8 cellular contexts compared by ENCODE assay signal in genomic region chr11:11155962-11156815, GRCh38.
DNase-seq lines count a peak whose midpoint lies in the region; ATAC-seq and TF ChIP-seq lines count a peak whose summit lies in the region.

No MANE protein-coding gene starts in this region.

- H3K79me2 ChIP-seq in OCI-LY7 (ENCODE audit: insufficient read depth, low read depth, low read length) = no peaks in the 10 kb centered on the region
- H3K79me2 ChIP-seq in mesendoderm (ENCODE audit: control insufficient read depth, insufficient read depth, low read length) = no peaks in the 10 kb centered on the region

- no peaks in the 10 kb centered on the region for H3K79me1 ChIP-seq in mesendoderm (ENCODE audit: low read length)

- H3K4me2 ChIP-seq in OCI-LY7 (ENCODE audit: low read length) = no peak overlapping the region
- no peak overlapping the region for H3K4me2 ChIP-seq in mesendoderm (ENCODE audit: low read length)

- no peaks in the 10 kb centered on the region for H4K20me1 ChIP-seq in OCI-LY7 (ENCODE audit: insufficient read depth, low read length)

- WGBS in mesendoderm (ENCODE audit: extremely low coverage, insufficient coverage, low lambda C conversion rate) = no CpG with 5 or more reads among the region's 33 CpGs

- H3K4ac ChIP-seq in mesendoderm (ENCODE audit: low read depth, low read length) = no peak overlapping the region

- no peak overlapping the region for H2AK5ac ChIP-seq in mesendoderm (ENCODE audit: low read length)

- H3K9me2 ChIP-seq in OCI-LY7 (ENCODE audit: insufficient read depth, low read length) = no peaks in the 10 kb centered on the region

- ATAC-seq in HG03175 (IDR thresholded peaks at IDR 0.05; ENCODE audit: unreplicated experiment) = no peak

- no peak overlapping the region for H2BK120ac ChIP-seq in mesendoderm (ENCODE audit: low read depth, low read length)

- no peak overlapping the region for H4K8ac ChIP-seq in mesendoderm (ENCODE audit: low read depth, low read length)

- intact Hi-C loops in OCI-LY7 (cut with micrococcal nuclease; ENCODE audit: unreplicated experiment) = loop anchor here (2.0 to 5.0 kb wide), 2 partner anchors 109 to 119 kb away; no protein-coding TSS in a partner anchor

- H3K27ac ChIP-seq in OCI-LY7 (ENCODE audit: low read depth, low read length, poor library complexity, severe bottlenecking) (no peak overlapping the region), mesendoderm (ENCODE audit: low read depth, low read length) (no peak overlapping the region)

- no peak overlapping the region for H2BK15ac ChIP-seq in mesendoderm (replicated peaks; ENCODE audit: low read depth)

- no peaks in the 10 kb centered on the region for H3K36me3 ChIP-seq in OCI-LY7 (ENCODE audit: insufficient read depth, low read length)
- H3K36me3 ChIP-seq in mesendoderm (ENCODE audit: control insufficient read depth, insufficient read depth, low read length) = no peaks in the 10 kb centered on the region

- TF ChIP-seq CTCF in GM12864 (IDR thresholded peaks at IDR 0.05; ENCODE audit: low read depth, low read length, missing control alignments) (peak; percentile 87), OCI-LY7 (conservative IDR thresholded peaks at IDR 0.05; ENCODE audit: low read length) (peak; percentile 80)

- no peak overlapping the region for H3K9ac ChIP-seq in mesendoderm (ENCODE audit: low read length)

- H3K27me3 ChIP-seq in mesendoderm (ENCODE audit: insufficient read depth, low read length, poor library complexity) = no peaks in the 10 kb centered on the region

- H2BK5ac ChIP-seq in mesendoderm (ENCODE audit: low read length) = no peak overlapping the region

- no peaks in the 10 kb centered on the region for H3K9me3 ChIP-seq in OCI-LY7 (ENCODE audit: low read length)

- peaks cover 48% of the 10 kb centered on the region for H3K4me1 Mint-ChIP-seq in activated naive CD4-positive, alpha-beta T cell treated with anti-CD3 and anti-CD28 coated beads, Interleukin-2, amount 50 U/mL, for 24 hours

- H3K4me3 ChIP-seq in GM12864 (ENCODE audit: low read depth, low read length) = 0 out of 2 replicates have a peak overlapping the region, but pooled peaks have one; percentile 17
- no peak overlapping the region for H3K4me3 ChIP-seq in OCI-LY7 (ENCODE audit: low read depth, low read length, poor library complexity, severe bottlenecking)
- H3K4me3 ChIP-seq in mesendoderm (ENCODE audit: low read length) = no peak overlapping the region

- no peaks in the 10 kb centered on the region for H3K4me1 ChIP-seq in OCI-LY7 (ENCODE audit: insufficient read depth, low read length, poor library complexity, severe bottlenecking)
- H3K4me1 ChIP-seq in mesendoderm (ENCODE audit: control insufficient read depth, low read depth, low read length) = no peaks in the 10 kb centered on the region

- no peaks in the 10 kb centered on the region for H3K27me3 Mint-ChIP-seq in activated naive CD4-positive, alpha-beta T cell treated with anti-CD3 and anti-CD28 coated beads, Interleukin-2, amount 50 U/mL, for 24 hours

- DNase-seq in GM12864 (ENCODE audit: low read depth) (no peak), OCI-LY7 (ENCODE audit: low spot score) (peak; percentile 23), mesendoderm (peak; percentile 75), HPDE6-E6E7 (ENCODE audit: extremely low spot score) (no peak), NCI-H2029 treated with DMSO at 0.1 percent for 48 hours (lab: John Stamatoyannopoulos, UW) (no peak), SKM-1 treated with dmso at 0.1 percent for 144 hours (lab: John Stamatoyannopoulos, UW; ENCODE audit: unreplicated experiment) (no peak)

- H3K4me3 Mint-ChIP-seq in activated naive CD4-positive, alpha-beta T cell treated with anti-CD3 and anti-CD28 coated beads, Interleukin-2, amount 50 U/mL, for 24 hours = peak overlapping the region; percentile 80

- H3K9me3 Mint-ChIP-seq in activated naive CD4-positive, alpha-beta T cell treated with anti-CD3 and anti-CD28 coated beads, Interleukin-2, amount 50 U/mL, for 24 hours = no peaks in the 10 kb centered on the region

- no peak overlapping the region for H3K56ac ChIP-seq in mesendoderm (ENCODE audit: low read length)

- no peak overlapping the region for H2AFZ ChIP-seq in OCI-LY7 (ENCODE audit: low read length)

- H3K23ac ChIP-seq in mesendoderm (ENCODE audit: low read length) = no peak overlapping the region

- peaks cover 6% of the 10 kb centered on the region for H3K36me3 Mint-ChIP-seq in activated naive CD4-positive, alpha-beta T cell treated with anti-CD3 and anti-CD28 coated beads, Interleukin-2, amount 50 U/mL, for 24 hours

- BruUV-seq in OCI-LY7 (replicated peaks; lab: Mats Ljungman, UMichigan) = no TSS peak

- CTCF ChIA-PET in OCI-LY7 (lab: Charles Lee; ENCODE audit: unreplicated experiment) = interaction anchor here (0.7 kb wide), 1 partner anchor 9 kb away, joined by 3 read pairs; no protein-coding TSS in a partner anchor

- H3K18ac ChIP-seq in mesendoderm (ENCODE audit: low read length) = no peak overlapping the region

- POLR2A ChIA-PET in OCI-LY7 (lab: Charles Lee) = no interaction called here

- H3K27ac Mint-ChIP-seq in activated naive CD4-positive, alpha-beta T cell treated with anti-CD3 and anti-CD28 coated beads, Interleukin-2, amount 50 U/mL, for 24 hours = peak overlapping the region; percentile 84

- H4K5ac ChIP-seq in mesendoderm (ENCODE audit: low read length) = no peak overlapping the region

Comparison
In these comparisons a context has a peak if more than half of its experiments do, and no peak if none do; other contexts are left out.
1. DNase-seq: peak in OCI-LY7 (single experiment) and mesendoderm (single experiment); none in GM12864 (single experiment), HPDE6-E6E7 (single experiment), NCI-H2029 treated with DMSO at 0.1 percent for 48 hours (single experiment) and SKM-1 treated with dmso at 0.1 percent for 144 hours (single experiment).